In the genomic region with DNA sequence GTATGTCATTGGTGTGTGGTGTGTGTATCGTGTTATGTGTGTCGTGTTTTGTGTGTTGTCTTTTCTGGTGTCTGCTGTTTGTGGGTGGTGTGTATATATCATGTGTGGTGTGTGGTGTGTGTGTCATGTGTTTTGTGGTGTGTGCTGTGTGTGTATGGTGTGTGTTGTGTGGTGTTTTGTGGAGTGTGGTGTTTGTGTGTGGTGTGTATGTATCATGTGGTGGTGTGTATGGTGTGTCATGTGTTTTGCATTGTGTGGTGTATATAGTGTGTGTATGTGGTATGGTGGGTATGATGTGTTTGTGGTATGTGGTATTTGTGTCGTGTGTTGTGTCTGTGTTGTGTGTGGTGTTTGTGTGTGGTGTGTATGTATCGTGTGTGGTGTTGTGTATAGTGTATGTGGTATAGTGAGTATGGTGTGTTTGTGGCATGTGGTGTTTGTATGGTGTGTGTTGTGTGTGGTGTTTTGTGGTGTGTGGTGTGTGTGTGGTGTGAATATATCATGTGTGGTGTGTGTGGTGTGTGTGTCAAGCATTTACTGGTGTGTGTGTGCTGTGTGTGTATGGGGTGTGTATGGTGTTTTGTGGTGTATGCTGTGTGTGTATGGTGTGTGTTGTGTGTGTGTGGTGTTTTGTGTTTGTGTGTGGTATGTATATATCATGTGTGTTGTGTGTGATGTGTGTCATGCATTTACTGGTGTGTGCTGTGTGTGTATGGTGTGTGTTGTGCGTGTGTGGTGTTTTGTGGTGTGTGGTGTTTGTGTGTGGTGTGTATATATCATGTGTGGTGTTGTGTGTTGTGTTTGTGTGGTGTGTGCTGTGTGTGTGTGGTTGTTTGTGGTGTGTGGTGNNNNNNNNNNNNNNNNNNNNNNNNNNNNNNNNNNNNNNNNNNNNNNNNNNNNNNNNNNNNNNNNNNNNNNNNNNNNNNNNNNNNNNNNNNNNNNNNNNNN, we compare ENCODE assay signal across 2 cellular contexts.
TF ChIP-seq lines count a peak whose summit lies in the region.

No MANE protein-coding gene starts in this region.

TF ChIP-seq in IMR-90, 13 proteins besides CTCF, POLR2A, EP300 and RAD21:
- TF ChIP-seq MAFK (IDR thresholded peaks at IDR 0.05; ENCODE audit: low read depth, low read length), result no peak
- no peak for TF ChIP-seq ELK1 (IDR thresholded peaks at IDR 0.05; ENCODE audit: borderline replicate concordance, low read depth, low read length)
- TF ChIP-seq CEBPB (IDR thresholded peaks at IDR 0.05; ENCODE audit: low read depth, low read length), result no peak
- TF ChIP-seq RFX5 (IDR thresholded peaks at IDR 0.05; ENCODE audit: low read depth, low read length), result no peak
- TF ChIP-seq NFE2L2 (IDR thresholded peaks at IDR 0.05; ENCODE audit: low read depth, low read length), result no peak
- no peak for TF ChIP-seq MXI1 (IDR thresholded peaks at IDR 0.05; ENCODE audit: borderline replicate concordance, low read depth, low read length)
- no peak for TF ChIP-seq RCOR1 (IDR thresholded peaks at IDR 0.05; ENCODE audit: insufficient replicate concordance, low read length)
- TF ChIP-seq FOS (IDR thresholded peaks at IDR 0.05; ENCODE audit: low read depth, low read length), result no peak
- no peak for TF ChIP-seq CHD1 (IDR thresholded peaks at IDR 0.05; ENCODE audit: low read depth, low read length)
- TF ChIP-seq MAZ (IDR thresholded peaks at IDR 0.05; ENCODE audit: borderline replicate concordance, low read depth, low read length), result no peak
- TF ChIP-seq BHLHE40 (IDR thresholded peaks at IDR 0.05; ENCODE audit: low read depth, low read length), result no peak
- TF ChIP-seq SMC3 (IDR thresholded peaks at IDR 0.05; ENCODE audit: low read depth, low read length), result no peak
- TF ChIP-seq, protein P1, sequence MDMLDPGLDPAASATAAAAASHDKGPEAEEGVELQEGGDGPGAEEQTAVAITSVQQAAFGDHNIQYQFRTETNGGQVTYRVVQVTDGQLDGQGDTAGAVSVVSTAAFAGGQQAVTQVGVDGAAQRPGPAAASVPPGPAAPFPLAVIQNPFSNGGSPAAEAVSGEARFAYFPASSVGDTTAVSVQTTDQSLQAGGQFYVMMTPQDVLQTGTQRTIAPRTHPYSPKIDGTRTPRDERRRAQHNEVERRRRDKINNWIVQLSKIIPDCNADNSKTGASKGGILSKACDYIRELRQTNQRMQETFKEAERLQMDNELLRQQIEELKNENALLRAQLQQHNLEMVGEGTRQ (IDR thresholded peaks at IDR 0.05; ENCODE audit: low read depth, low read length), result no peak

TF ChIP-seq in H1, 55 proteins besides CTCF, POLR2A, EP300 and RAD21:
- no peak for TF ChIP-seq SUZ12 (IDR thresholded peaks at IDR 0.05; ENCODE audit: low read length)
- no peak for TF ChIP-seq CREB1 (IDR thresholded peaks at IDR 0.05)
- no peak for TF ChIP-seq CEBPB (IDR thresholded peaks at IDR 0.05; ENCODE audit: low read depth, low read length)
- TF ChIP-seq NANOG (IDR thresholded peaks at IDR 0.05; ENCODE audit: insufficient read depth, low read depth, low read length, poor library complexity, severe bottlenecking), result no peak
- no peak for TF ChIP-seq JUN (IDR thresholded peaks at IDR 0.05; ENCODE audit: low read depth, low read length)
- TF ChIP-seq, protein P2, sequence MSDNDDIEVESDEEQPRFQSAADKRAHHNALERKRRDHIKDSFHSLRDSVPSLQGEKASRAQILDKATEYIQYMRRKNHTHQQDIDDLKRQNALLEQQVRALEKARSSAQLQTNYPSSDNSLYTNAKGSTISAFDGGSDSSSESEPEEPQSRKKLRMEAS (IDR thresholded peaks at IDR 0.05), result no peak
- TF ChIP-seq PHF8 (conservative IDR thresholded peaks at IDR 0.05; ENCODE audit: low read depth, low read length), result no peak
